28 cellular contexts compared by ENCODE assay signal in genomic region chr3:129565902-129566301, GRCh38. TPM values are rescaled to one million over a fixed set of nuclear protein-coding genes. Genes with fewer than 3 reads are reported as not detected.
DNase-seq lines count a peak whose midpoint lies in the region; ATAC-seq, FAIRE-seq and TF ChIP-seq lines count a peak whose summit lies in the region.
"Had no signal": no experiment of that assay in that cellular context is flagged by ENCODE, and none has a peak within 500 bp of the region (broad histone marks: within the 10 kb centered on the region; RNA-seq: fewer than 3 reads in every experiment).

No MANE protein-coding gene starts in this region.

- no TSS peak for BruUV-seq in K562 (replicated peaks; lab: Mats Ljungman, UMichigan)

- H4K20me1 ChIP-seq in DND-41 (ENCODE audit: insufficient read depth, low read length): peaks cover 28% of the 10 kb centered on the region
- H4K20me1 ChIP-seq in K562 (replicated peaks; ENCODE audit: control insufficient read depth, insufficient read depth, low read length): no peaks in the 10 kb centered on the region

- no peak overlapping the region for H3K4me3 ChIP-seq in DND-41 (ENCODE audit: low read depth in 1 of 2, low read length in 2 of 2)
- H3K4me3 ChIP-seq in K562: no peak overlapping the region
- no peak overlapping the region for H3K4me3 ChIP-seq in upper lobe of left lung
- no peak overlapping the region for H3K4me3 ChIP-seq in testis
- H3K4me3 ChIP-seq: GM12878, SK-N-MC had no signal

- peaks cover 8% of the 10 kb centered on the region for H3K27me3 Mint-ChIP-seq in glutamatergic neuron (ENCODE audit: unreplicated experiment)
- no peaks in the 10 kb centered on the region for H3K27me3 Mint-ChIP-seq in mesothelial cell of epicardium (ENCODE audit: low read depth)
- H3K27me3 Mint-ChIP-seq: CD4-positive, CD25-positive, alpha-beta regulatory T cell had no signal

- TF ChIP-seq EP300 in K562 (IDR thresholded peaks at IDR 0.05; ENCODE audit: low read length) (no peak), upper lobe of left lung (IDR thresholded peaks at IDR 0.05) (no peak)

- H3K4me1 ChIP-seq in DND-41 (ENCODE audit: insufficient read depth, low read length) (no peaks in the 10 kb centered on the region), K562 (replicated peaks in 1 of 2; ENCODE audit: control insufficient read depth in 2 of 2, insufficient read depth in 2 of 2, low read length in 2 of 2) (peaks cover 0 to 17% of the 10 kb centered on the region in 2 experiments; a peak in 2 of 5 replicates), upper lobe of left lung (peaks cover 11 to 18% (median 14%) of the 10 kb centered on the region in 4 donors), testis (peaks cover 41% of the 10 kb centered on the region)

- no peaks in the 10 kb centered on the region for H3K9me1 ChIP-seq in K562 (ENCODE audit: control insufficient read depth, insufficient read depth, low read length)

- intact Hi-C loops in K562 (cut with micrococcal nuclease) (no loop called here), testis (cut with DNase I; ENCODE audit: low total_unique reads) (no loop called here)

- H3K27me3 ChIP-seq in DND-41 (ENCODE audit: insufficient read depth, low read length, poor library complexity): no peaks in the 10 kb centered on the region
- H3K27me3 ChIP-seq in K562 (ENCODE audit: control insufficient read depth in 2 of 2, insufficient read depth in 2 of 2, low read length in 2 of 2): no peaks in the 10 kb centered on the region
- H3K27me3 ChIP-seq in upper lobe of left lung: no peaks in the 10 kb centered on the region
- H3K27me3 ChIP-seq in testis: no peaks in the 10 kb centered on the region

- peak; percentile 8 for TF ChIP-seq CTCF in DND-41 (IDR thresholded peaks at IDR 0.05; ENCODE audit: borderline replicate concordance, extremely low read depth, low read length, poor library complexity, severe bottlenecking)
- no peak for TF ChIP-seq CTCF in K562 (IDR thresholded peaks at IDR 0.05 in 2 of 3, conservative IDR thresholded peaks at IDR 0.05 in 1 of 3; ENCODE audit: insufficient read depth in 2 of 3, low read depth in 1 of 3, low read length in 3 of 3)
- no peak for TF ChIP-seq CTCF in glutamatergic neuron (IDR thresholded peaks at IDR 0.05; ENCODE audit: partially characterized antibody, unreplicated experiment)
- no peak for TF ChIP-seq CTCF in upper lobe of left lung (IDR thresholded peaks at IDR 0.05)
- no peak for TF ChIP-seq CTCF in mesothelial cell of epicardium (IDR thresholded peaks at IDR 0.05; ENCODE audit: unreplicated experiment)
- no peak for TF ChIP-seq CTCF in testis (IDR thresholded peaks at IDR 0.05)

- DNase-seq in DND-41 (no peak), K562 (ENCODE audit: extremely low read depth in 1 of 4, low spot score in 3 of 4) (no peak), glutamatergic neuron (no peak), upper lobe of left lung (no peak), mesothelial cell of epicardium (ENCODE audit: low spot score in 2 of 2, unreplicated experiment in 2 of 2) (no peak), testis (no peak)
- no peak for DNase-seq in stimulated activated CD4-positive, alpha-beta T cell treated with anti-CD3 and anti-CD28 coated beads, Interleukin-1b, Interleukin-23, amount 100 ng/mL, for 48 hours
- DNase-seq: CD4-positive, CD25-positive, alpha-beta regulatory T cell; COR-L47; EL; GDM1; GOT3; Kasumi-1; NCI-H1105; NCI-H1436 treated with DMSO at 0.1 percent for 48 hours; NCI-H187 treated with DMSO at 0.1 percent for 48 hours; NCI-H446; NCI-H524 treated with DMSO at 0.1 percent for 48 hours; NCI-H774; SIG-M5 had no signal

- POLR2A ChIA-PET in K562 (lab: Yijun Ruan, JAX): interaction anchor here (0.6 to 1.1 kb wide), 3 partner anchors 10 to 255 kb away, joined by 3 to 5 read pairs (median 4); no protein-coding TSS in a partner anchor

- TF ChIP-seq POLR2A in K562 (conservative IDR thresholded peaks at IDR 0.05) (no peak), upper lobe of left lung (IDR thresholded peaks at IDR 0.05) (no peak), testis (IDR thresholded peaks at IDR 0.05) (no peak)

- H3K9me3 ChIP-seq in DND-41 (ENCODE audit: insufficient read depth, low read length, severe bottlenecking) (no peaks in the 10 kb centered on the region), K562 (replicated peaks; ENCODE audit: control insufficient read depth, insufficient read depth, low read depth, low read length) (no peaks in the 10 kb centered on the region), upper lobe of left lung (no peaks in the 10 kb centered on the region), testis (no peaks in the 10 kb centered on the region)

- H3K27ac Mint-ChIP-seq in glutamatergic neuron (ENCODE audit: unreplicated experiment) (peak overlapping the region; percentile 48), mesothelial cell of epicardium (no peak overlapping the region)
- H3K27ac Mint-ChIP-seq: CD4-positive, CD25-positive, alpha-beta regulatory T cell had no signal

- H3K27ac ChIP-seq in DND-41 (ENCODE audit: low read length) (no peak overlapping the region), K562 (ENCODE audit: extremely low read depth, low read depth, low read length) (no peak overlapping the region), upper lobe of left lung (peak overlapping the region in 3 of 4 donors; percentile 32 to 60 (median 44)), testis (peak overlapping the region in 1 of 2 donors; percentile 30)
- H3K27ac ChIP-seq: SK-N-MC had no signal

- H3K4me2 ChIP-seq in DND-41 (ENCODE audit: insufficient read depth, low read length) (no peak overlapping the region), K562 (ENCODE audit: insufficient read depth, low read length) (no peak overlapping the region)

- WGBS in K562 (ENCODE audit: insufficient coverage, low coverage, missing lambda C conversion rate): 83% methylated on average over 5 of the region's 7 CpGs
- WGBS in upper lobe of left lung, 2 donors: 94 to 95% methylated on average over 4 to 7 of the region's 7 CpGs
- WGBS in testis, 2 donors: 91 to 98% methylated on average over 7 of the region's 7 CpGs

- H3K9ac ChIP-seq in DND-41 (ENCODE audit: low read depth, low read length) (no peak overlapping the region), K562 (ENCODE audit: insufficient read depth in 1 of 2, low read depth in 2 of 2, low read length in 2 of 2) (peak overlapping the region in 1 of 2 experiments; percentile 52; a peak in 2 of 4 replicates)

- peaks cover 14% of the 10 kb centered on the region for H3K4me1 Mint-ChIP-seq in glutamatergic neuron (ENCODE audit: low read depth, unreplicated experiment)
- H3K4me1 Mint-ChIP-seq in mesothelial cell of epicardium: peaks cover under 1% of the 10 kb centered on the region
- H3K4me1 Mint-ChIP-seq: CD4-positive, CD25-positive, alpha-beta regulatory T cell had no signal

- H3K9me3 Mint-ChIP-seq in glutamatergic neuron (ENCODE audit: unreplicated experiment) (peaks cover 8% of the 10 kb centered on the region), mesothelial cell of epicardium (no peaks in the 10 kb centered on the region)
- H3K9me3 Mint-ChIP-seq: CD4-positive, CD25-positive, alpha-beta regulatory T cell had no signal

- no peak for FAIRE-seq in K562 (lab: Jason Lieb, UNC)
- FAIRE-seq: GM12878, RCC 7860 had no signal

- H3K79me2 ChIP-seq in DND-41 (ENCODE audit: insufficient read depth, low read length): no peaks in the 10 kb centered on the region
- no peaks in the 10 kb centered on the region for H3K79me2 ChIP-seq in K562 (ENCODE audit: control insufficient read depth, insufficient read depth, low read length)

- H3K36me3 ChIP-seq in DND-41 (ENCODE audit: insufficient read depth, low read length): peaks cover 98% of the 10 kb centered on the region
- H3K36me3 ChIP-seq in K562 (ENCODE audit: control insufficient read depth, insufficient read depth, low read length): peaks cover 15% of the 10 kb centered on the region; the same call in 1 of the 3 replicates
- peaks cover 26 to 95% (median 83%) of the 10 kb centered on the region in 4 donors for H3K36me3 ChIP-seq in upper lobe of left lung
- no peaks in the 10 kb centered on the region for H3K36me3 ChIP-seq in testis (ENCODE audit: low read depth, missing control alignments)

- ATAC-seq in DND-41 (ENCODE audit: insufficient read depth, low read depth) (no peak), K562 (no peak), upper lobe of left lung (ENCODE audit: low FRiP score in 2 of 2) (no peak)
- ATAC-seq: GM12878, HCT116 had no signal

- no peak for TF ChIP-seq RAD21 in K562 (CRISPR knock-in tag; conservative IDR thresholded peaks at IDR 0.05 in 1 of 2, IDR thresholded peaks at IDR 0.05 in 1 of 2)

- peaks cover under 1% of the 10 kb centered on the region for H3K36me3 Mint-ChIP-seq in glutamatergic neuron (ENCODE audit: unreplicated experiment)
- H3K36me3 Mint-ChIP-seq in mesothelial cell of epicardium: no peaks in the 10 kb centered on the region
- H3K36me3 Mint-ChIP-seq: CD4-positive, CD25-positive, alpha-beta regulatory T cell had no signal

- H3K4me3 Mint-ChIP-seq in glutamatergic neuron (ENCODE audit: unreplicated experiment): no peak overlapping the region
- H3K4me3 Mint-ChIP-seq in mesothelial cell of epicardium: no peak overlapping the region
- H3K4me3 Mint-ChIP-seq: CD4-positive, CD25-positive, alpha-beta regulatory T cell had no signal

- H2AFZ ChIP-seq in DND-41 (ENCODE audit: low read depth, low read length): no peak overlapping the region
- H2AFZ ChIP-seq in K562 (ENCODE audit: low read depth, low read length): no peak overlapping the region

- in situ Hi-C loops in K562 (cut with MboI): no loop called here

- CTCF ChIA-PET in K562 (lab: Yijun Ruan, JAX; ENCODE audit: low intra/inter-chr PET ratio): no interaction called here

RNA-seq across cellular contexts. Expression of gene H1-8, which starts 22.9 kb away (rescaled TPM):
- not detected in 2 replicates for total RNA-seq in K562 (2011; cell fraction: chromatin; rRNA removed; ENCODE audit: low replicate concordance)
- total RNA-seq in K562 (2011; cell fraction: nucleolus; rRNA removed): not detected in 2 replicates
- total RNA-seq in K562 (2011; cell fraction: nucleoplasm; rRNA removed): not detected in 2 replicates
- total RNA-seq in K562 (2014; rRNA removed) (not detected in 2 replicates), K562 (2014; rRNA removed; fragmentation: Illumina TruSeq; extraction: Trizol) (not detected in 2 replicates), K562 (2015; rRNA removed; fragmentation: Illumina TruSeq; extraction: Trizol) (not detected in 2 replicates), K562 (2021) (not detected in 2 replicates), glutamatergic neuron (ENCODE audit: unreplicated experiment) (not detected), upper lobe of left lung (not detected), mesothelial cell of epicardium (not detected in 3 replicates), testis (1 to 10 TPM; 4.2 to 4.8 TPM)
- polyA plus RNA-seq in K562 (2011; rRNA removed) (not detected in 2 replicates), K562 (2014; fragmentation: Illumina TruSeq; extraction: Trizol) (not detected in 2 replicates), K562 (2014; fragmentation: Nextera tagmentation; extraction: Ambion mirVana) (not detected), K562 (2014; rRNA removed) (not detected in 2 replicates), testis (ENCODE audit: insufficient read depth, low read depth, low replicate concordance) (8.6 TPM)
- not detected in 2 replicates for polyA plus RNA-seq in K562 (2011; cell fraction: cytosol; rRNA removed)
- not detected in 2 replicates for polyA plus RNA-seq in K562 (2011; cell fraction: nucleus; rRNA removed)
- not detected in 2 replicates for polyA plus RNA-seq in K562 (2012)
- not detected in 2 replicates for polyA minus RNA-seq in K562 (2011; rRNA and poly(A)+ RNA removed)
- polyA minus RNA-seq in K562 (2011; cell fraction: cytosol; rRNA and poly(A)+ RNA removed): not detected in 2 replicates
- polyA minus RNA-seq in K562 (2011; cell fraction: nucleus; rRNA and poly(A)+ RNA removed): not detected in 2 replicates
- total RNA-seq: A172; CD4-positive, CD25-positive, alpha-beta regulatory T cell; GM12878; HT-29; M059J had no signal
- polyA plus RNA-seq: BJ; CD4-positive, CD25-positive, alpha-beta regulatory T cell; GM12878 had no signal

RNA-seq across cellular contexts. Expression of gene RHO, which starts 37.5 kb away (rescaled TPM):
- not detected in 2 replicates for total RNA-seq in K562 (2011; cell fraction: chromatin; rRNA removed; ENCODE audit: low replicate concordance)
- total RNA-seq in K562 (2011; cell fraction: nucleolus; rRNA removed): not detected in 2 replicates
- total RNA-seq in K562 (2011; cell fraction: nucleoplasm; rRNA removed): not detected in 2 replicates
- total RNA-seq in K562 (2014; rRNA removed) (not detected in 2 replicates), K562 (2014; rRNA removed; fragmentation: Illumina TruSeq; extraction: Trizol) (not detected in 2 replicates), K562 (2015; rRNA removed; fragmentation: Illumina TruSeq; extraction: Trizol) (not detected in 2 replicates), K562 (2021) (not detected in 2 replicates), glutamatergic neuron (ENCODE audit: unreplicated experiment) (not detected), upper lobe of left lung (not detected), mesothelial cell of epicardium (0.09 to 0.11 TPM in 2 of 3 replicates, not detected in the other), testis (under 1 TPM in 1 of 2 donors, not detected in 1; 0.25 TPM)
- polyA plus RNA-seq in K562 (2011; rRNA removed) (not detected in 2 replicates), K562 (2014; fragmentation: Illumina TruSeq; extraction: Trizol) (not detected in 2 replicates), K562 (2014; fragmentation: Nextera tagmentation; extraction: Ambion mirVana) (not detected), K562 (2014; rRNA removed) (not detected in 2 replicates), testis (ENCODE audit: insufficient read depth, low read depth, low replicate concordance) (not detected)
- polyA plus RNA-seq in K562 (2011; cell fraction: cytosol; rRNA removed): not detected in 2 replicates
- polyA plus RNA-seq in K562 (2011; cell fraction: nucleus; rRNA removed): not detected in 2 replicates
- polyA plus RNA-seq in K562 (2012): not detected in 2 replicates
- 0.06 TPM in 1 of 2 replicates, not detected in the other for polyA minus RNA-seq in K562 (2011; rRNA and poly(A)+ RNA removed)
- not detected in 2 replicates for polyA minus RNA-seq in K562 (2011; cell fraction: cytosol; rRNA and poly(A)+ RNA removed)
- polyA minus RNA-seq in K562 (2011; cell fraction: nucleus; rRNA and poly(A)+ RNA removed): not detected in 2 replicates
- total RNA-seq: A172; CD4-positive, CD25-positive, alpha-beta regulatory T cell; GM12878; HT-29 had no signal
- polyA plus RNA-seq: BJ; CD4-positive, CD25-positive, alpha-beta regulatory T cell; GM12878 had no signal

RNA-seq across cellular contexts. Expression of gene PLXND1, which starts 40.6 kb away (rescaled TPM):
- 63.2 and 146 TPM in 2 replicates for total RNA-seq in K562 (2011; cell fraction: chromatin; rRNA removed; ENCODE audit: low replicate concordance)
- total RNA-seq in K562 (2011; cell fraction: nucleolus; rRNA removed): 60.7 and 67.2 TPM in 2 replicates
- total RNA-seq in K562 (2011; cell fraction: nucleoplasm; rRNA removed): 60.1 and 91.1 TPM in 2 replicates
- total RNA-seq in K562 (2014; rRNA removed) (10.6 and 17.2 TPM in 2 replicates), K562 (2014; rRNA removed; fragmentation: Illumina TruSeq; extraction: Trizol) (8.4 and 11.2 TPM in 2 replicates), K562 (2015; rRNA removed; fragmentation: Illumina TruSeq; extraction: Trizol) (18.6 and 18.8 TPM in 2 replicates), K562 (2021) (28.1 and 28.2 TPM in 2 replicates), glutamatergic neuron (ENCODE audit: unreplicated experiment) (72.2 TPM), upper lobe of left lung (100 to 1,000 TPM in 5 of 6 donors, 10 to 100 TPM in 1; 95.3 to 607 (median 227) TPM), mesothelial cell of epicardium (53.9 to 60.6 TPM (median 54.7 TPM) in 3 replicates), testis (10 to 100 TPM; 50.2 to 87.8 TPM)
- polyA plus RNA-seq in K562 (2011; rRNA removed) (14.0 and 18.1 TPM in 2 replicates), K562 (2014; fragmentation: Illumina TruSeq; extraction: Trizol) (28.8 and 33.3 TPM in 2 replicates), K562 (2014; fragmentation: Nextera tagmentation; extraction: Ambion mirVana) (under 1 TPM; 0.34 to 0.70 TPM), K562 (2014; rRNA removed) (24.8 and 24.9 TPM in 2 replicates), testis (ENCODE audit: insufficient read depth, low read depth, low replicate concordance) (69.2 TPM)
- polyA plus RNA-seq in K562 (2011; cell fraction: cytosol; rRNA removed): 16.9 and 18.1 TPM in 2 replicates
- polyA plus RNA-seq in K562 (2011; cell fraction: nucleus; rRNA removed): 98.5 and 119 TPM in 2 replicates
- polyA plus RNA-seq in K562 (2012): 27.6 and 28.7 TPM in 2 replicates
- 10.0 and 13.0 TPM in 2 replicates for polyA minus RNA-seq in K562 (2011; rRNA and poly(A)+ RNA removed)
- polyA minus RNA-seq in K562 (2011; cell fraction: cytosol; rRNA and poly(A)+ RNA removed): 16.8 and 20.7 TPM in 2 replicates
- polyA minus RNA-seq in K562 (2011; cell fraction: nucleus; rRNA and poly(A)+ RNA removed): 24.2 and 31.4 TPM in 2 replicates

Comparison
In these comparisons a context has a peak if more than half of its experiments do, and no peak if none do; other contexts are left out.
1. H3K27ac ChIP-seq: peak in upper lobe of left lung (3 of 4); none in DND-41 (single experiment) and K562 (single experiment).